ENCODE assay signal across 17 cellular contexts in genomic region chr14:77005559-77005958, GRCh38. TPM values are rescaled to one million over a fixed set of nuclear protein-coding genes. Genes with fewer than 3 reads are reported as not detected.
DNase-seq lines count a peak whose midpoint lies in the region; ATAC-seq, FAIRE-seq and TF ChIP-seq lines count a peak whose summit lies in the region.
"Had no signal": no experiment of that assay in that cellular context is flagged by ENCODE, and none has a peak within 500 bp of the region (broad histone marks: within the 10 kb centered on the region; RNA-seq: fewer than 3 reads in every experiment).

No MANE protein-coding gene starts in this region.

- H3F3A ChIP-seq in neural progenitor cell (ENCODE audit: low read depth), result peaks cover 3% of the 10 kb centered on the region

- no peak overlapping the region for H3K9ac ChIP-seq in neural progenitor cell
- H3K9ac ChIP-seq: GM23248 had no signal

- H3K4me3 Mint-ChIP-seq in activated naive CD8-positive, alpha-beta T cell treated with anti-CD3 and anti-CD28 coated beads, Interleukin-2, amount 10 ng/mL, durations not matched to agents 7 days and 5 days, result no peak overlapping the region
- no peak overlapping the region for H3K4me3 Mint-ChIP-seq in activated naive CD8-positive, alpha-beta T cell treated with anti-CD3 and anti-CD28 coated beads for 36 hours
- H3K4me3 Mint-ChIP-seq in WTC11 (no peak overlapping the region), neural progenitor cell (peak overlapping the region; percentile 55)
- no peak overlapping the region for H3K4me3 Mint-ChIP-seq in T-helper 2 cell treated with Interferon-gamma antibody and Interleukin-4, amounts not matched to agents 5 μg/mL and 100 μg/mL, for 36 hours
- H3K4me3 Mint-ChIP-seq: CD4-positive, alpha-beta T cell had no signal

- H4K20me1 ChIP-seq in neural progenitor cell (ENCODE audit: low read depth), result no peaks in the 10 kb centered on the region

- no peaks in the 10 kb centered on the region for H3K9me3 Mint-ChIP-seq in activated naive CD8-positive, alpha-beta T cell treated with anti-CD3 and anti-CD28 coated beads, Interleukin-2, amount 10 ng/mL, durations not matched to agents 7 days and 5 days
- no peaks in the 10 kb centered on the region for H3K9me3 Mint-ChIP-seq in activated naive CD8-positive, alpha-beta T cell treated with anti-CD3 and anti-CD28 coated beads for 36 hours
- H3K9me3 Mint-ChIP-seq in WTC11, result no peaks in the 10 kb centered on the region
- peaks cover 4% of the 10 kb centered on the region for H3K9me3 Mint-ChIP-seq in neural progenitor cell
- no peaks in the 10 kb centered on the region for H3K9me3 Mint-ChIP-seq in T-helper 2 cell treated with Interferon-gamma antibody and Interleukin-4, amounts not matched to agents 5 μg/mL and 100 μg/mL, for 36 hours
- H3K9me3 Mint-ChIP-seq: CD4-positive, alpha-beta T cell had no signal

- no peaks in the 10 kb centered on the region for H3K79me2 ChIP-seq in neural progenitor cell (ENCODE audit: low read depth)

- H3K27me3 ChIP-seq in neural progenitor cell (no peaks in the 10 kb centered on the region), uterus (no peaks in the 10 kb centered on the region)

- H3K27me3 Mint-ChIP-seq in activated naive CD8-positive, alpha-beta T cell treated with anti-CD3 and anti-CD28 coated beads, Interleukin-2, amount 10 ng/mL, durations not matched to agents 7 days and 5 days, result no peaks in the 10 kb centered on the region
- H3K27me3 Mint-ChIP-seq in activated naive CD8-positive, alpha-beta T cell treated with anti-CD3 and anti-CD28 coated beads for 36 hours, result no peaks in the 10 kb centered on the region
- H3K27me3 Mint-ChIP-seq in WTC11 (ENCODE audit: low read depth), result no peaks in the 10 kb centered on the region
- peaks cover 12% of the 10 kb centered on the region for H3K27me3 Mint-ChIP-seq in neural progenitor cell (ENCODE audit: insufficient read depth, low read depth)
- H3K27me3 Mint-ChIP-seq in T-helper 2 cell treated with Interferon-gamma antibody and Interleukin-4, amounts not matched to agents 5 μg/mL and 100 μg/mL, for 36 hours (ENCODE audit: low read depth), result no peaks in the 10 kb centered on the region
- H3K27me3 Mint-ChIP-seq: CD4-positive, alpha-beta T cell had no signal

- no peak for TF ChIP-seq POLR2A in uterus (IDR thresholded peaks at IDR 0.05)

- POLR2A ChIA-PET in activated naive CD8-positive, alpha-beta T cell treated with anti-CD3 and anti-CD28 coated beads, Interleukin-2, amount 10 ng/mL, durations not matched to agents 7 days and 5 days (lab: Charles Lee), result no interaction called here
- POLR2A ChIA-PET in WTC11 (lab: Charles Lee), result no interaction called here

- no peak for FAIRE-seq in GM19239 (lab: Jason Lieb, UNC)

- no peak overlapping the region for H2AFZ ChIP-seq in neural progenitor cell (replicated peaks)
- H2AFZ ChIP-seq: GM23248 had no signal

- peak overlapping the region; percentile 14 for H3K27ac Mint-ChIP-seq in activated naive CD8-positive, alpha-beta T cell treated with anti-CD3 and anti-CD28 coated beads, Interleukin-2, amount 10 ng/mL, durations not matched to agents 7 days and 5 days
- H3K27ac Mint-ChIP-seq in activated naive CD8-positive, alpha-beta T cell treated with anti-CD3 and anti-CD28 coated beads for 36 hours, result no peak overlapping the region
- no peak overlapping the region for H3K27ac Mint-ChIP-seq in WTC11
- H3K27ac Mint-ChIP-seq in neural progenitor cell, result peak overlapping the region; percentile 50
- no peak overlapping the region for H3K27ac Mint-ChIP-seq in T-helper 2 cell treated with Interferon-gamma antibody and Interleukin-4, amounts not matched to agents 5 μg/mL and 100 μg/mL, for 36 hours
- H3K27ac Mint-ChIP-seq: CD4-positive, alpha-beta T cell had no signal

- H3K27ac ChIP-seq in neural progenitor cell (no peak overlapping the region), uterus (peak overlapping the region; percentile 41 to 75)
- H3K27ac ChIP-seq: GM23248 had no signal

- no peaks in the 10 kb centered on the region for H3K36me3 ChIP-seq in neural progenitor cell
- H3K36me3 ChIP-seq in uterus, result no peaks in the 10 kb centered on the region

- intact Hi-C loops in uterus (cut with DNase I; ENCODE audit: low total_unique reads), result no loop called here

- H3K9me3 ChIP-seq in neural progenitor cell (ENCODE audit: low read depth) (no peaks in the 10 kb centered on the region), uterus (no peaks in the 10 kb centered on the region)

- CTCF ChIA-PET in WTC11 (lab: Charles Lee), result interaction anchor here (1.0 to 1.3 kb wide), 5 partner anchors 18 to 92 kb away, joined by 3 to 4 read pairs (median 3); no protein-coding TSS in a partner anchor

- no peak overlapping the region for H3K4me2 ChIP-seq in neural progenitor cell

- H3K4me1 ChIP-seq in neural progenitor cell, result peaks cover 10% of the 10 kb centered on the region
- peaks cover 5 to 10% of the 10 kb centered on the region in 2 donors for H3K4me1 ChIP-seq in uterus

- TF ChIP-seq CTCF in WTC11 (IDR thresholded peaks at IDR 0.05) (no peak), neural progenitor cell (IDR thresholded peaks at IDR 0.05) (no peak), uterus (IDR thresholded peaks at IDR 0.05) (no peak)

- H3K36me3 Mint-ChIP-seq in activated naive CD8-positive, alpha-beta T cell treated with anti-CD3 and anti-CD28 coated beads, Interleukin-2, amount 10 ng/mL, durations not matched to agents 7 days and 5 days, result no peaks in the 10 kb centered on the region
- H3K36me3 Mint-ChIP-seq in activated naive CD8-positive, alpha-beta T cell treated with anti-CD3 and anti-CD28 coated beads for 36 hours, result no peaks in the 10 kb centered on the region
- H3K36me3 Mint-ChIP-seq in WTC11 (no peaks in the 10 kb centered on the region), neural progenitor cell (peaks cover 2% of the 10 kb centered on the region)
- H3K36me3 Mint-ChIP-seq in T-helper 2 cell treated with Interferon-gamma antibody and Interleukin-4, amounts not matched to agents 5 μg/mL and 100 μg/mL, for 36 hours (ENCODE audit: low read depth), result no peaks in the 10 kb centered on the region

- no peak overlapping the region for H3K4me3 ChIP-seq in neural progenitor cell
- no peak overlapping the region for H3K4me3 ChIP-seq in uterus
- H3K4me3 ChIP-seq: GM23248 had no signal

- no peak for DNase-seq in activated naive CD8-positive, alpha-beta T cell treated with anti-CD3 and anti-CD28 coated beads, Interleukin-2, amount 10 ng/mL, durations not matched to agents 7 days and 5 days
- DNase-seq in activated naive CD8-positive, alpha-beta T cell treated with anti-CD3 and anti-CD28 coated beads for 36 hours, result no peak
- DNase-seq in WTC11 (ENCODE audit: low spot score) (no peak), neural progenitor cell (ENCODE audit: low spot score) (no peak), uterus (no peak), GM19239 (ENCODE audit: insufficient read length, low spot score) (no peak), NCI-H82 treated with DMSO at 0.1 percent for 48 hours (lab: John Stamatoyannopoulos, UW; ENCODE audit: unreplicated experiment) (no peak)
- DNase-seq in T-helper 2 cell treated with Interferon-gamma antibody and Interleukin-4, amounts not matched to agents 5 μg/mL and 100 μg/mL, for 36 hours (ENCODE audit: low spot score), result no peak
- DNase-seq: 8988T; CD4-positive, alpha-beta T cell; DND-41; GDM1; GM23248; NCI-H1417 treated with DMSO at 0.1 percent for 48 hours; NCI-H2029; NCI-H510A; SHP77 treated with DMSO at 0.1 percent for 48 hours had no signal

- peaks cover 17% of the 10 kb centered on the region for H3K4me1 Mint-ChIP-seq in activated naive CD8-positive, alpha-beta T cell treated with anti-CD3 and anti-CD28 coated beads, Interleukin-2, amount 10 ng/mL, durations not matched to agents 7 days and 5 days
- peaks cover 17% of the 10 kb centered on the region for H3K4me1 Mint-ChIP-seq in activated naive CD8-positive, alpha-beta T cell treated with anti-CD3 and anti-CD28 coated beads for 36 hours
- peaks cover 72% of the 10 kb centered on the region for H3K4me1 Mint-ChIP-seq in WTC11
- H3K4me1 Mint-ChIP-seq in neural progenitor cell, result peaks cover 65% of the 10 kb centered on the region
- H3K4me1 Mint-ChIP-seq in T-helper 2 cell treated with Interferon-gamma antibody and Interleukin-4, amounts not matched to agents 5 μg/mL and 100 μg/mL, for 36 hours (ENCODE audit: low read depth), result peaks cover 10% of the 10 kb centered on the region

- no peak for ATAC-seq in activated naive CD8-positive, alpha-beta T cell treated with anti-CD3 and anti-CD28 coated beads, Interleukin-2, amount 10 ng/mL, durations not matched to agents 7 days and 5 days (ENCODE audit: low read depth)
- no peak for ATAC-seq in WTC11

TF ChIP-seq in WTC11, 78 proteins besides CTCF, POLR2A, EP300 and RAD21:
- TF ChIP-seq ZNF121 (CRISPR knock-in tag; IDR thresholded peaks at IDR 0.05), result peak; percentile 98
- no peak for TF ChIP-seq FOXJ3 (CRISPR knock-in tag; IDR thresholded peaks at IDR 0.05; ENCODE audit: borderline replicate concordance)

RNA-seq across cellular contexts. Expression of gene IRF2BPL, which starts 22.9 kb away (rescaled TPM):
- total RNA-seq in activated naive CD8-positive, alpha-beta T cell treated with anti-CD3 and anti-CD28 coated beads, Interleukin-2, amount 10 ng/mL, durations not matched to agents 7 days and 5 days, result 10 to 100 TPM; 38.5 to 41.0 TPM
- total RNA-seq in activated naive CD8-positive, alpha-beta T cell treated with anti-CD3 and anti-CD28 coated beads for 36 hours, result 10 to 100 TPM; 34.8 to 36.2 TPM
- total RNA-seq in WTC11 (2021), result 106 to 126 TPM (median 110 TPM) in 3 replicates
- 4.8 and 14.9 TPM in 2 replicates for total RNA-seq in neural progenitor cell (ENCODE audit: low replicate concordance)
- total RNA-seq in uterus, result 10 to 100 TPM; 15.6 to 60.8 (median 36.6) TPM

Comparison
In these comparisons a context has a peak if more than half of its experiments do, and no peak if none do; other contexts are left out.
1. H3K27ac Mint-ChIP-seq: peak in activated naive CD8-positive, alpha-beta T cell treated with anti-CD3 and anti-CD28 coated beads, Interleukin-2, amount 10 ng/mL, durations not matched to agents 7 days and 5 days (single experiment) and neural progenitor cell (single experiment); none in activated naive CD8-positive, alpha-beta T cell treated with anti-CD3 and anti-CD28 coated beads for 36 hours (single experiment), WTC11 (single experiment) and T-helper 2 cell treated with Interferon-gamma antibody and Interleukin-4, amounts not matched to agents 5 μg/mL and 100 μg/mL, for 36 hours (single experiment).